1 cellular context compared by ENCODE assay signal in genomic region chr3:43959498-43960447, GRCh38.
TF ChIP-seq lines count a peak whose summit lies in the region.

No MANE protein-coding gene starts in this region.

TF ChIP-seq in WTC11, 78 proteins besides CTCF, POLR2A, EP300 and RAD21 (continued from another document):
- TF ChIP-seq ARID4B (CRISPR knock-in tag; IDR thresholded peaks at IDR 0.05; ENCODE audit: borderline replicate concordance) (no peak), MYBL2 (CRISPR knock-in tag; IDR thresholded peaks at IDR 0.05) (no peak)
